Comparison of ENCODE assay signal across 7 cellular contexts in genomic region chr1:246497331-246497915, GRCh38. TPM values are rescaled to one million over a fixed set of nuclear protein-coding genes. Genes with fewer than 3 reads are reported as not detected.
A peak's percentile ranks its signal among the peaks of the same experiment; 100 is the strongest.
DNase-seq lines count a peak whose midpoint lies in the region; ATAC-seq and TF ChIP-seq lines count a peak whose summit lies in the region.

No MANE protein-coding gene starts in this region.

- H3K9me3 Mint-ChIP-seq in endodermal cell (no peaks in the 10 kb centered on the region), natural killer cell (no peaks in the 10 kb centered on the region)

- H3K4me1 Mint-ChIP-seq in endodermal cell (peaks cover 2% of the 10 kb centered on the region), natural killer cell (peaks cover 14% of the 10 kb centered on the region in 2 donors)

- no peaks in the 10 kb centered on the region for H3K9me2 ChIP-seq in MM.1S (replicated peaks; ENCODE audit: insufficient read depth, low read length)

- DNase-seq in Daoy (ENCODE audit: low read depth): peak; percentile 51
- DNase-seq in MM.1S: peak; percentile 85
- no peak for DNase-seq in RWPE2 (ENCODE audit: low spot score)
- DNase-seq in endodermal cell: no peak
- no peak for DNase-seq in natural killer cell

- H3K9me3 ChIP-seq in MM.1S (replicated peaks; ENCODE audit: insufficient read depth, low read length): no peaks in the 10 kb centered on the region
- no peaks in the 10 kb centered on the region for H3K9me3 ChIP-seq in RWPE2 (ENCODE audit: severe bottlenecking)
- H3K9me3 ChIP-seq in endodermal cell (ENCODE audit: control insufficient read depth, low read length): no peaks in the 10 kb centered on the region

- H3K27ac ChIP-seq in MM.1S (ENCODE audit: low read length) (no peak overlapping the region), RWPE2 (ENCODE audit: poor library complexity, severe bottlenecking) (no peak overlapping the region), endodermal cell (ENCODE audit: low read depth, low read length) (no peak overlapping the region)

- H3K36me3 ChIP-seq in MM.1S (replicated peaks; ENCODE audit: insufficient read depth, low read length): no peaks in the 10 kb centered on the region
- H3K36me3 ChIP-seq in RWPE2 (ENCODE audit: low read depth): no peaks in the 10 kb centered on the region
- H3K36me3 ChIP-seq in endodermal cell (ENCODE audit: control insufficient read depth, insufficient read depth, low read length): no peaks in the 10 kb centered on the region

- 87 to 88% methylated on average over 1 to 2 of the region's 2 CpGs for WGBS in endodermal cell (ENCODE audit: insufficient coverage in 1 of 2, insufficient read length in 1 of 2), 2 experiments

- no peak overlapping the region; the same call in 1 of the 2 replicates for H3K4me2 ChIP-seq in MM.1S (ENCODE audit: low read depth, low read length)

- no peak overlapping the region for H3K27ac Mint-ChIP-seq in endodermal cell
- peak overlapping the region; percentile 69 to 78 for H3K27ac Mint-ChIP-seq in natural killer cell

- H3K27me3 ChIP-seq in MM.1S (replicated peaks; ENCODE audit: insufficient read depth, low read length): no peaks in the 10 kb centered on the region
- H3K27me3 ChIP-seq in RWPE2 (ENCODE audit: insufficient read depth, poor library complexity, severe bottlenecking): no peaks in the 10 kb centered on the region
- no peaks in the 10 kb centered on the region for H3K27me3 ChIP-seq in endodermal cell (ENCODE audit: control insufficient read depth, insufficient read depth, low read length, poor library complexity, severe bottlenecking)

- no peaks in the 10 kb centered on the region for H3K36me3 Mint-ChIP-seq in endodermal cell (ENCODE audit: low read depth)
- no peaks in the 10 kb centered on the region for H3K36me3 Mint-ChIP-seq in natural killer cell

- no peak overlapping the region for H2AFZ ChIP-seq in MM.1S (ENCODE audit: low read length)

- H3K4me1 ChIP-seq in MM.1S (ENCODE audit: low read length) (no peaks in the 10 kb centered on the region; the same call in 1 of the 2 replicates), RWPE2 (ENCODE audit: insufficient read depth, poor library complexity, severe bottlenecking) (no peaks in the 10 kb centered on the region), endodermal cell (ENCODE audit: control insufficient read depth, insufficient read depth, low read length) (no peaks in the 10 kb centered on the region)

- no peaks in the 10 kb centered on the region for H3F3A ChIP-seq in MM.1S (ENCODE audit: insufficient read depth, low read length)

- H3K27me3 Mint-ChIP-seq in endodermal cell (ENCODE audit: insufficient read depth): no peaks in the 10 kb centered on the region
- H3K27me3 Mint-ChIP-seq in natural killer cell (ENCODE audit: low read depth in 2 of 2): no peaks in the 10 kb centered on the region

- intact Hi-C loops in natural killer cell (cut with micrococcal nuclease): loop anchor here (1.0 to 10.0 kb wide), 4 partner anchors 103 to 1343 kb away; partner anchors contain the start of gene KIF26B

- H3K9ac ChIP-seq in MM.1S (ENCODE audit: low read length) (no peak overlapping the region), endodermal cell (ENCODE audit: extremely low read depth, low read length, poor library complexity, severe bottlenecking) (no peak overlapping the region)

- H3K4me3 ChIP-seq in MM.1S (ENCODE audit: low read length) (no peak overlapping the region), RWPE2 (ENCODE audit: severe bottlenecking) (no peak overlapping the region), endodermal cell (ENCODE audit: low read length) (no peak overlapping the region)

- TF ChIP-seq CTCF in MM.1S (IDR thresholded peaks at IDR 0.05; ENCODE audit: low read length) (peak; percentile 80), RWPE2 (IDR thresholded peaks at IDR 0.05; ENCODE audit: poor library complexity, severe bottlenecking) (peak; percentile 62), endodermal cell (conservative IDR thresholded peaks at IDR 0.05) (peak; percentile 86), natural killer cell (IDR thresholded peaks at IDR 0.05) (peak; percentile 82)

- H3K4me3 Mint-ChIP-seq in endodermal cell: no peak overlapping the region
- H3K4me3 Mint-ChIP-seq in natural killer cell: no peak overlapping the region

- no peaks in the 10 kb centered on the region for H4K20me1 ChIP-seq in MM.1S (ENCODE audit: insufficient read depth, low read length)

- ATAC-seq in GM21390 (IDR thresholded peaks at IDR 0.05; ENCODE audit: unreplicated experiment): peak; percentile 67
- no peak for ATAC-seq in RWPE2 (ENCODE audit: low read depth)
- ATAC-seq in natural killer cell: peak; percentile 78 to 93 (median 79)
- no peak for ATAC-seq in HG03571 (IDR thresholded peaks at IDR 0.05; ENCODE audit: unreplicated experiment)

- no peaks in the 10 kb centered on the region for H3K79me2 ChIP-seq in MM.1S (ENCODE audit: low read length)

RNA-seq across cellular contexts. Expression of gene SMYD3, which starts 9.7 kb away (rescaled TPM):
- total RNA-seq in Daoy (2014; rRNA removed; shearing (Covaris generic)): 21.4 and 38.3 TPM in 2 replicates
- total RNA-seq in endodermal cell (10 to 100 TPM; 32.3 to 45.8 TPM), natural killer cell (10 to 100 TPM; 43.6 to 48.0 (median 46.1) TPM)
- 54.2 TPM for polyA plus RNA-seq in endodermal cell (2013, experiment 1 of 2)
- 60.3 TPM for polyA plus RNA-seq in endodermal cell (2013, experiment 2 of 2)

Comparison
In these comparisons a context has a peak if more than half of its experiments do, and no peak if none do; other contexts are left out.
1. DNase-seq: peak in Daoy (single experiment) and MM.1S (single experiment); none in RWPE2 (single experiment), endodermal cell (single experiment) and natural killer cell (single experiment).
2. ATAC-seq: peak in GM21390 (single experiment) and natural killer cell (3 of 3); none in RWPE2 (single experiment) and HG03571 (single experiment).
3. Peak in every context shown above with its lines, with median percentiles within 50 percentile points of each other: CTCF ChIP-seq.